Comparison of ENCODE assay signal across 1 cellular context in genomic region chr1:46285730-46286477, GRCh38.
TF ChIP-seq lines count a peak whose summit lies in the region.

No MANE protein-coding gene starts in this region.

TF ChIP-seq in HEK293, 187 proteins besides CTCF, POLR2A, EP300 and RAD21 (continued from another document):
- peak; percentile 90 for TF ChIP-seq REST (tag by site-specific recombination; IDR thresholded peaks at IDR 0.05)
- peak; percentile 56; the same call in 1 of the 2 replicates for TF ChIP-seq ZBTB17 (tag by site-specific recombination; IDR thresholded peaks at IDR 0.05)
- no peak for TF ChIP-seq ZNF704 (tag by site-specific recombination; IDR thresholded peaks at IDR 0.05)
- no peak for TF ChIP-seq ZNF114 (tag by site-specific recombination; IDR thresholded peaks at IDR 0.05)
- no peak for TF ChIP-seq ZNF214 (tag by site-specific recombination; IDR thresholded peaks at IDR 0.05; ENCODE audit: borderline replicate concordance)
- TF ChIP-seq ZBTB8A (tag by site-specific recombination; IDR thresholded peaks at IDR 0.05): peak; percentile 39
- TF ChIP-seq ZNF423 (tag by site-specific recombination; IDR thresholded peaks at IDR 0.05): peak; percentile 47; the same call in 1 of the 2 replicates
- TF ChIP-seq ZNF18 (tag by site-specific recombination; IDR thresholded peaks at IDR 0.05): peak; percentile 48; the same call in 1 of the 2 replicates
- peak; percentile 69 for TF ChIP-seq SCRT2 (tag by site-specific recombination; IDR thresholded peaks at IDR 0.05)
